Comparison of ENCODE assay signal across 8 cellular contexts in the genomic region with DNA sequence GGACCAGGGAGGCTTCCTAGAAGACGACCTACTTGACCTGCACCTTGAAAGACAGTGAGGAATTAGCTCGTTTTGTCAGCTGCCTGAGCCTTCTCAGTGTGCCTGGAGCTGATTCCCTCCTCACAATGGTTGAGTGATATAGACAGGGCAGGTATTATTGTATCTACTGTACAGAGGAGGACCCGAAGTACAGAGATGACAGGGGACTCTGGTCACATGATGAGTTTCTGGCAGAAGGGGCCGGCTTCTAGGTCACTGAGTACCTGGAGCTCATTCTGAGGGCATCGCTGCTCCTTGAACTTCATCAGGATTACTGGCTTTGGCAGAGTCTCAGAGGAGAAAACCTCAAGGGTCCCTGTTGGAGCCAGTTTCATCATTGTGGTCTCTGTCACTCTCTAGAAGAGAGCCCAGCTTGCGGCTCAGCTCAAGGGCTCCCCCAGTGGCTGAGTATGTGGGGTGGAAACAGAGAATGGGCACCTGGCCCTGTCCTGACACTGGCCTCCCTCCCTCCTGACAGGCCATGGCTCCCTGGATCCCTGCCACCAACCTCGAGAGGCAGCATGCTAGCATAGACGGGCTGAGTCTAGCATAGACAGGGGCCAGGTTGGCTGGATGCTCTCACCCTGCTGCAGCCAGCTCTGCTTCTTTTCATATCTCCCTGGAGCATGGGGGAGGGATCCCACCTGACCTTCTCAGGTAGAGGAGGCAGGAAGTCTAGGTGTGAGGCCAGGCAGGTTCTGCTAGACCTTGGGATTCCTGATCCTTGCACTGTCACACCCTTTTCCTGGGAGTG. TPM values are rescaled to one million over a fixed set of nuclear protein-coding genes. Genes with fewer than 3 reads are reported as not detected.
DNase-seq lines count a peak whose midpoint lies in the region; ATAC-seq and TF ChIP-seq lines count a peak whose summit lies in the region.

No MANE protein-coding gene starts in this region.

- ATAC-seq in T-helper 17 cell (peak; percentile 76), HG03457 (IDR thresholded peaks at IDR 0.05; ENCODE audit: unreplicated experiment) (no peak), GM18520 (IDR thresholded peaks at IDR 0.05; ENCODE audit: unreplicated experiment) (no peak)
- peak; percentile 82 to 85 for ATAC-seq in stimulated activated naive B cell treated with anti-CD40 and anti-IgM and Interleukin-4, amounts not matched to agents 10 μg/mL and 1 μg/mL and 100 μg/mL, for 72 hours (replicated peaks)

- no peaks in the 10 kb centered on the region for H3K36me3 ChIP-seq in liver (ENCODE audit: control insufficient read depth in 4 of 4, insufficient read depth in 3 of 4, low read depth in 1 of 4, low read length in 3 of 4)

- no peaks in the 10 kb centered on the region for H3K9me3 Mint-ChIP-seq in stimulated activated naive B cell treated with anti-CD40 and anti-IgM and Interleukin-4, amounts not matched to agents 10 μg/mL and 1 μg/mL and 100 μg/mL, for 72 hours

- 0 out of 2 replicates have a peak overlapping the region, but pooled peaks have one; percentile 14 for H3K4me3 ChIP-seq in LNCaP clone FGC (ENCODE audit: low read depth, low read length)
- no peak overlapping the region for H3K4me3 ChIP-seq in liver (ENCODE audit: low read depth in 1 of 3, low read length in 3 of 3)

- no peak overlapping the region for H3K4me3 Mint-ChIP-seq in T-helper 17 cell
- H3K4me3 Mint-ChIP-seq in stimulated activated naive B cell treated with anti-CD40 and anti-IgM and Interleukin-4, amounts not matched to agents 10 μg/mL and 1 μg/mL and 100 μg/mL, for 72 hours = no peak overlapping the region

- peaks cover 11 to 57% (median 45%) of the 10 kb centered on the region in 4 donors for H3K4me1 ChIP-seq in liver (ENCODE audit: control insufficient read depth in 4 of 4, insufficient read depth in 4 of 4, low read length in 3 of 4)

- H3K27ac ChIP-seq in liver (ENCODE audit: low read depth in 1 of 2, low read length in 2 of 2) = no peak overlapping the region

- TF ChIP-seq CTCF in LNCaP clone FGC (IDR thresholded peaks at IDR 0.05; ENCODE audit: control insufficient read depth, extremely low read depth, insufficient read depth) = peak; percentile 76
- peak; percentile 82 for TF ChIP-seq CTCF in liver (IDR thresholded peaks at IDR 0.05; ENCODE audit: low read depth, low read length, missing input control)

- peaks cover 38% of the 10 kb centered on the region for H3K27me3 Mint-ChIP-seq in T-helper 17 cell
- H3K27me3 Mint-ChIP-seq in stimulated activated naive B cell treated with anti-CD40 and anti-IgM and Interleukin-4, amounts not matched to agents 10 μg/mL and 1 μg/mL and 100 μg/mL, for 72 hours = no peaks in the 10 kb centered on the region

- WGBS in liver = 48% methylated on average over 8 of the region's 8 CpGs

- no peak overlapping the region for H3K9ac ChIP-seq in liver (ENCODE audit: low read depth in 1 of 2, low read length in 2 of 2)

- DNase-seq in EL = peak; percentile 66
- DNase-seq in LNCaP clone FGC (ENCODE audit: low read depth) = peak; percentile 71
- no peak for DNase-seq in T-helper 17 cell
- peak; percentile 78 to 90 for DNase-seq in cerebellar nuclear complex (lab: John Stamatoyannopoulos, UW)
- peak; percentile 23 for DNase-seq in stimulated activated naive B cell treated with anti-CD40 and anti-IgM and Interleukin-4, amounts not matched to agents 10 μg/mL and 1 μg/mL and 100 μg/mL, for 72 hours

- H3K9me3 ChIP-seq in T-helper 17 cell (ENCODE audit: control insufficient read depth, low read length, poor library complexity, severe bottlenecking) (no peaks in the 10 kb centered on the region), liver (ENCODE audit: control insufficient read depth in 4 of 4, low read length in 3 of 4) (no peaks in the 10 kb centered on the region)

- TF ChIP-seq RAD21 in liver (IDR thresholded peaks at IDR 0.05) = peak; percentile 80 to 92

- H3K4me1 Mint-ChIP-seq in T-helper 17 cell = peaks cover 3% of the 10 kb centered on the region
- peaks cover 8 to 9% of the 10 kb centered on the region in 2 donors for H3K4me1 Mint-ChIP-seq in stimulated activated naive B cell treated with anti-CD40 and anti-IgM and Interleukin-4, amounts not matched to agents 10 μg/mL and 1 μg/mL and 100 μg/mL, for 72 hours

- no peaks in the 10 kb centered on the region for H3K36me3 Mint-ChIP-seq in T-helper 17 cell (ENCODE audit: low read depth)
- H3K36me3 Mint-ChIP-seq in stimulated activated naive B cell treated with anti-CD40 and anti-IgM and Interleukin-4, amounts not matched to agents 10 μg/mL and 1 μg/mL and 100 μg/mL, for 72 hours = no peaks in the 10 kb centered on the region

- H3K27ac Mint-ChIP-seq in T-helper 17 cell = no peak overlapping the region
- no peak overlapping the region for H3K27ac Mint-ChIP-seq in stimulated activated naive B cell treated with anti-CD40 and anti-IgM and Interleukin-4, amounts not matched to agents 10 μg/mL and 1 μg/mL and 100 μg/mL, for 72 hours

- H3K27me3 ChIP-seq in liver (ENCODE audit: control insufficient read depth in 4 of 4, insufficient read depth in 4 of 4, low read length in 3 of 4) = no peaks in the 10 kb centered on the region

TF ChIP-seq in liver, 16 proteins besides CTCF, POLR2A, EP300 and RAD21:
- TF ChIP-seq HNF4A (conservative IDR thresholded peaks at IDR 0.05) (no peak), FOXA2 (IDR thresholded peaks at IDR 0.05) (no peak), SP1 (IDR thresholded peaks at IDR 0.05) (peak; percentile 24), JUND (IDR thresholded peaks at IDR 0.05) (no peak), FOXA1 (IDR thresholded peaks at IDR 0.05) (no peak), HNF4G (IDR thresholded peaks at IDR 0.05) (no peak), GABPA (IDR thresholded peaks at IDR 0.05 in 1 of 2, conservative IDR thresholded peaks at IDR 0.05 in 1 of 2) (no peak), TAF1 (conservative IDR thresholded peaks at IDR 0.05) (no peak), YY1 (IDR thresholded peaks at IDR 0.05) (no peak), EGR1 (IDR thresholded peaks at IDR 0.05; ENCODE audit: low read depth in 2 of 2) (no peak), NR2F2 (IDR thresholded peaks at IDR 0.05) (no peak), RXRA (IDR thresholded peaks at IDR 0.05) (peak in 1 of 2 donors; percentile 59), ZBTB33 (IDR thresholded peaks at IDR 0.05) (no peak)
- TF ChIP-seq, protein P1, sequence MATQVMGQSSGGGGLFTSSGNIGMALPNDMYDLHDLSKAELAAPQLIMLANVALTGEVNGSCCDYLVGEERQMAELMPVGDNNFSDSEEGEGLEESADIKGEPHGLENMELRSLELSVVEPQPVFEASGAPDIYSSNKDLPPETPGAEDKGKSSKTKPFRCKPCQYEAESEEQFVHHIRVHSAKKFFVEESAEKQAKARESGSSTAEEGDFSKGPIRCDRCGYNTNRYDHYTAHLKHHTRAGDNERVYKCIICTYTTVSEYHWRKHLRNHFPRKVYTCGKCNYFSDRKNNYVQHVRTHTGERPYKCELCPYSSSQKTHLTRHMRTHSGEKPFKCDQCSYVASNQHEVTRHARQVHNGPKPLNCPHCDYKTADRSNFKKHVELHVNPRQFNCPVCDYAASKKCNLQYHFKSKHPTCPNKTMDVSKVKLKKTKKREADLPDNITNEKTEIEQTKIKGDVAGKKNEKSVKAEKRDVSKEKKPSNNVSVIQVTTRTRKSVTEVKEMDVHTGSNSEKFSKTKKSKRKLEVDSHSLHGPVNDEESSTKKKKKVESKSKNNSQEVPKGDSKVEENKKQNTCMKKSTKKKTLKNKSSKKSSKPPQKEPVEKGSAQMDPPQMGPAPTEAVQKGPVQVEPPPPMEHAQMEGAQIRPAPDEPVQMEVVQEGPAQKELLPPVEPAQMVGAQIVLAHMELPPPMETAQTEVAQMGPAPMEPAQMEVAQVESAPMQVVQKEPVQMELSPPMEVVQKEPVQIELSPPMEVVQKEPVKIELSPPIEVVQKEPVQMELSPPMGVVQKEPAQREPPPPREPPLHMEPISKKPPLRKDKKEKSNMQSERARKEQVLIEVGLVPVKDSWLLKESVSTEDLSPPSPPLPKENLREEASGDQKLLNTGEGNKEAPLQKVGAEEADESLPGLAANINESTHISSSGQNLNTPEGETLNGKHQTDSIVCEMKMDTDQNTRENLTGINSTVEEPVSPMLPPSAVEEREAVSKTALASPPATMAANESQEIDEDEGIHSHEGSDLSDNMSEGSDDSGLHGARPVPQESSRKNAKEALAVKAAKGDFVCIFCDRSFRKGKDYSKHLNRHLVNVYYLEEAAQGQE (IDR thresholded peaks at IDR 0.05) = no peak
- TF ChIP-seq, protein P2, sequence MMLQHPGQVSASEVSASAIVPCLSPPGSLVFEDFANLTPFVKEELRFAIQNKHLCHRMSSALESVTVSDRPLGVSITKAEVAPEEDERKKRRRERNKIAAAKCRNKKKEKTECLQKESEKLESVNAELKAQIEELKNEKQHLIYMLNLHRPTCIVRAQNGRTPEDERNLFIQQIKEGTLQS (IDR thresholded peaks at IDR 0.05) = no peak
- TF ChIP-seq, protein P3, sequence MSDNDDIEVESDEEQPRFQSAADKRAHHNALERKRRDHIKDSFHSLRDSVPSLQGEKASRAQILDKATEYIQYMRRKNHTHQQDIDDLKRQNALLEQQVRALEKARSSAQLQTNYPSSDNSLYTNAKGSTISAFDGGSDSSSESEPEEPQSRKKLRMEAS (IDR thresholded peaks at IDR 0.05) = no peak
TF ChIP-seq in liver: peak in this region for 2.

RNA-seq across cellular contexts. Expression of gene NFIX, which starts 38.7 kb away (rescaled TPM):
- total RNA-seq in T-helper 17 cell (under 1 TPM; 0.75 to 0.86 TPM), liver (10 to 100 TPM; 10.3 to 18.4 TPM)
- polyA plus RNA-seq in liver = 10 to 100 TPM in 1 of 2 donors, 1 to 10 TPM in 1; 3.3 to 14.8 TPM

Comparison
In these comparisons a context has a peak if more than half of its experiments do, and no peak if none do; other contexts are left out.
1. DNase-seq: peak in EL (single experiment), LNCaP clone FGC (single experiment), cerebellar nuclear complex (2 of 2) and stimulated activated naive B cell treated with anti-CD40 and anti-IgM and Interleukin-4, amounts not matched to agents 10 μg/mL and 1 μg/mL and 100 μg/mL, for 72 hours (single experiment); none in T-helper 17 cell (0 of 3).
2. ATAC-seq: peak in T-helper 17 cell (single experiment) and stimulated activated naive B cell treated with anti-CD40 and anti-IgM and Interleukin-4, amounts not matched to agents 10 μg/mL and 1 μg/mL and 100 μg/mL, for 72 hours (2 of 2); none in HG03457 (single experiment) and GM18520 (single experiment).
3. RNA of gene NFIX, which starts 38.7 kb away (total RNA-seq): 10.3 to 18.4 TPM in liver; 0.75 to 0.86 TPM in T-helper 17 cell; every median in the first group is over 4 times any median in the second.